20 cellular contexts compared by ENCODE assay signal in genomic region chr20:50861012-50861411, GRCh38.
DNase-seq lines count a peak whose midpoint lies in the region; ATAC-seq and TF ChIP-seq lines count a peak whose summit lies in the region.
"Had no signal": no experiment of that assay in that cellular context is flagged by ENCODE, and none has a peak within 500 bp of the region (broad histone marks: within the 10 kb centered on the region; RNA-seq: fewer than 3 reads in every experiment).

No MANE protein-coding gene starts in this region.

- no peak for TF ChIP-seq CTCF in WERI-Rb-1 (IDR thresholded peaks at IDR 0.05; ENCODE audit: low read depth, low read length)

- peak overlapping the region; percentile 55 for H3K27ac Mint-ChIP-seq in memory B cell
- H3K27ac Mint-ChIP-seq: CD8-positive, alpha-beta memory T cell had no signal

- ATAC-seq in memory B cell (ENCODE audit: low read depth): no peak
- no peak for ATAC-seq in HG03135 (IDR thresholded peaks at IDR 0.05; ENCODE audit: unreplicated experiment)
- ATAC-seq: HCT116 had no signal

- H3K36me3 ChIP-seq in WERI-Rb-1: no peaks in the 10 kb centered on the region

- peaks cover 14% of the 10 kb centered on the region for H3K36me3 Mint-ChIP-seq in memory B cell

- H3K9me3 ChIP-seq in WERI-Rb-1 (ENCODE audit: severe bottlenecking): no peaks in the 10 kb centered on the region

- no peak overlapping the region for H3K4me3 Mint-ChIP-seq in memory B cell
- H3K4me3 Mint-ChIP-seq: CD8-positive, alpha-beta memory T cell; IgD-negative memory B cell had no signal

- H3K27me3 Mint-ChIP-seq in memory B cell: no peaks in the 10 kb centered on the region
- H3K27me3 Mint-ChIP-seq: CD8-positive, alpha-beta memory T cell; IgD-negative memory B cell had no signal

- no peaks in the 10 kb centered on the region for H3K27me3 ChIP-seq in WERI-Rb-1 (ENCODE audit: insufficient read depth, low read depth, severe bottlenecking)

- peak; percentile 16 for DNase-seq in NCI-H82 (lab: John Stamatoyannopoulos, UW)
- DNase-seq in NCI-H82 treated with DMSO at 0.1 percent for 48 hours (lab: John Stamatoyannopoulos, UW; ENCODE audit: unreplicated experiment): no peak
- peak; percentile 48 for DNase-seq in WERI-Rb-1
- DNase-seq in memory B cell (ENCODE audit: low spot score in 2 of 2): no peak
- DNase-seq in ecto neural progenitor cell (ENCODE audit: low spot score): no peak
- no peak for DNase-seq in amniotic stem cell (lab: John Stamatoyannopoulos, UW)
- DNase-seq: 8988T; C1 segment of cervical spinal cord; CD8-positive, alpha-beta memory T cell; DMS79; MV-4-11; NCI-H1105 treated with DMSO at 0.1 percent for 48 hours; NCI-H2029 treated with DMSO at 0.1 percent for 48 hours; NCI-H226; NCI-H510A treated with DMSO at 0.1 percent for 48 hours; NCI-H774; Right ventricle myocardium superior had no signal

- H3K9me3 Mint-ChIP-seq in memory B cell: no peaks in the 10 kb centered on the region
- H3K9me3 Mint-ChIP-seq: CD8-positive, alpha-beta memory T cell; IgD-negative memory B cell had no signal

- no peak overlapping the region for H3K27ac ChIP-seq in WERI-Rb-1

- H3K4me3 ChIP-seq in WERI-Rb-1 (ENCODE audit: low read depth, low read length): no peak overlapping the region

- H3K4me1 Mint-ChIP-seq in memory B cell: peaks cover 19% of the 10 kb centered on the region

Comparison
In these comparisons a context has a peak if more than half of its experiments do, and no peak if none do; other contexts are left out.
1. DNase-seq: peak in NCI-H82 (single experiment) and WERI-Rb-1 (single experiment); none in NCI-H82 treated with DMSO at 0.1 percent for 48 hours (single experiment), memory B cell (0 of 2), ecto neural progenitor cell (single experiment) and amniotic stem cell (single experiment).